8 cellular contexts compared by ENCODE assay signal in genomic region chr10:110137142-110137545, GRCh38.
A peak's percentile ranks its signal among the peaks of the same experiment; 100 is the strongest.
DNase-seq lines count a peak whose midpoint lies in the region; ATAC-seq and TF ChIP-seq lines count a peak whose summit lies in the region.

No MANE protein-coding gene starts in this region.

- peaks cover 10 to 39% (median 16%) of the 10 kb centered on the region in 11 experiments; a peak in 20 of 22 replicates for H3K36me3 ChIP-seq in BLaER1 treated with 17β-estradiol and CSF1 and Interleukin-3, amounts not matched to agents 10 nM and 100 nM
- peaks cover 0 to 47% (median 13%) of the 10 kb centered on the region in 9 donors for H3K36me3 ChIP-seq in heart right ventricle

- peak; percentile 64 for ATAC-seq in GM18517 (IDR thresholded peaks at IDR 0.05; ENCODE audit: unreplicated experiment)
- peak; percentile 55 for ATAC-seq in HG03432 (IDR thresholded peaks at IDR 0.05; ENCODE audit: unreplicated experiment)
- ATAC-seq in heart right ventricle: peak; percentile 64 to 86 (median 80)
- ATAC-seq in GM21360 (IDR thresholded peaks at IDR 0.05; ENCODE audit: unreplicated experiment): no peak

- H3K4me3 ChIP-seq in BLaER1 treated with 17β-estradiol and CSF1 and Interleukin-3, amounts not matched to agents 10 nM and 100 nM: peak overlapping the region in 1 of 10 experiments; percentile 12; a peak in 2 of 20 replicates
- peak overlapping the region in 1 of 10 donors; percentile 21 for H3K4me3 ChIP-seq in heart right ventricle

- DNase-seq in NCI-H748 (lab: John Stamatoyannopoulos, UW; ENCODE audit: unreplicated experiment) (peak; percentile 35), amniotic stem cell (lab: John Stamatoyannopoulos, UW) (peak; percentile 42), heart right ventricle (peak in 1 of 2 donors; percentile 32), renal cortical epithelial cell (ENCODE audit: low read depth) (peak; percentile 87)

- WGBS in heart right ventricle, 2 donors: 0 to 3% methylated on average over 2 of the region's 2 CpGs

- H3K27me3 ChIP-seq in BLaER1 treated with 17β-estradiol and CSF1 and Interleukin-3, amounts not matched to agents 10 nM and 100 nM: no peaks in the 10 kb centered on the region
- no peaks in the 10 kb centered on the region for H3K27me3 ChIP-seq in heart right ventricle

- H3K27ac ChIP-seq in BLaER1 treated with 17β-estradiol and CSF1 and Interleukin-3, amounts not matched to agents 10 nM and 100 nM: peak overlapping the region; percentile 52 to 83 (median 71); a peak in 20 of 22 replicates
- H3K27ac ChIP-seq in heart right ventricle: peak overlapping the region in 7 of 10 donors; percentile 10 to 83 (median 49)

- peak overlapping the region in 6 of 11 experiments; percentile 27 to 54 (median 48); a peak in 10 of 22 replicates for H3K9ac ChIP-seq in BLaER1 treated with 17β-estradiol and CSF1 and Interleukin-3, amounts not matched to agents 10 nM and 100 nM

- intact Hi-C loops in heart right ventricle (cut with DNase I): loop anchor here in 9 of 10 donors (1.0 to 10.0 kb wide), 10 partner anchors 72 to 255 kb away; no protein-coding TSS in a partner anchor

- no peaks in the 10 kb centered on the region; a peak in 1 of 22 replicates for H4K20me1 ChIP-seq in BLaER1 treated with 17β-estradiol and CSF1 and Interleukin-3, amounts not matched to agents 10 nM and 100 nM

- peaks cover 25 to 47% (median 39%) of the 10 kb centered on the region in 10 experiments for H3K4me1 ChIP-seq in BLaER1 treated with 17β-estradiol and CSF1 and Interleukin-3, amounts not matched to agents 10 nM and 100 nM
- H3K4me1 ChIP-seq in heart right ventricle: peaks cover 0 to 41% (median 30%) of the 10 kb centered on the region in 9 donors

- peak; percentile 67 to 86 (median 77) for TF ChIP-seq CTCF in heart right ventricle (IDR thresholded peaks at IDR 0.05)

- H3K9me3 ChIP-seq in BLaER1 treated with 17β-estradiol and CSF1 and Interleukin-3, amounts not matched to agents 10 nM and 100 nM (replicated peaks in 1 of 11): no peaks in the 10 kb centered on the region
- no peaks in the 10 kb centered on the region for H3K9me3 ChIP-seq in heart right ventricle

- H3K4me2 ChIP-seq in BLaER1 treated with 17β-estradiol and CSF1 and Interleukin-3, amounts not matched to agents 10 nM and 100 nM: peak overlapping the region; percentile 35 to 82 (median 65)
